Comparison of ENCODE assay signal across 1 cellular context in genomic region chr10:24811906-24812305, GRCh38.
TF ChIP-seq lines count a peak whose summit lies in the region.

No MANE protein-coding gene starts in this region.

TF ChIP-seq in HepG2, 621 proteins besides CTCF, POLR2A, EP300 and RAD21 (continued from another document):
- TF ChIP-seq ZNF512B (CRISPR knock-in tag; IDR thresholded peaks at IDR 0.05; ENCODE audit: borderline replicate concordance) (no peak), ZNF709 (CRISPR knock-in tag; IDR thresholded peaks at IDR 0.05) (no peak), SSRP1 (CRISPR knock-in tag; IDR thresholded peaks at IDR 0.05) (no peak), MAFK (conservative IDR thresholded peaks at IDR 0.05 in 1 of 2, IDR thresholded peaks at IDR 0.05 in 1 of 2; ENCODE audit: low read length in 2 of 2) (no peak), ZBTB37 (CRISPR knock-in tag; IDR thresholded peaks at IDR 0.05) (no peak), ZNF337 (CRISPR knock-in tag; IDR thresholded peaks at IDR 0.05; ENCODE audit: borderline replicate concordance, low read depth) (no peak), ZNF430 (CRISPR knock-in tag; IDR thresholded peaks at IDR 0.05) (no peak), TFE3 (CRISPR knock-in tag; IDR thresholded peaks at IDR 0.05) (no peak), PHB2 (IDR thresholded peaks at IDR 0.05; ENCODE audit: partially characterized antibody) (no peak), HINFP (CRISPR knock-in tag; IDR thresholded peaks at IDR 0.05; ENCODE audit: low read depth) (no peak), ELF3 (CRISPR knock-in tag; IDR thresholded peaks at IDR 0.05) (0 out of 2 replicates have a peak, but pooled peaks have one; percentile 12), ZNF138 (CRISPR knock-in tag; IDR thresholded peaks at IDR 0.05; ENCODE audit: low read depth) (no peak), FUBP1 (CRISPR knock-in tag; IDR thresholded peaks at IDR 0.05; ENCODE audit: borderline replicate concordance) (no peak), PATZ1 (CRISPR knock-in tag; IDR thresholded peaks at IDR 0.05) (no peak), SOX6 (IDR thresholded peaks at IDR 0.05) (no peak), SOX6 (CRISPR knock-in tag; IDR thresholded peaks at IDR 0.05) (peak; percentile 29; the same call in 1 of the 2 replicates), FOXA1 (IDR thresholded peaks at IDR 0.05) (no peak), FOXA1 (CRISPR knock-in tag; IDR thresholded peaks at IDR 0.05) (0 out of 2 replicates have a peak, but pooled peaks have one; percentile 15), MTF2 (CRISPR knock-in tag; IDR thresholded peaks at IDR 0.05; ENCODE audit: borderline replicate concordance) (no peak), SOX13 (IDR thresholded peaks at IDR 0.05) (no peak), SOX13 (CRISPR knock-in tag; conservative IDR thresholded peaks at IDR 0.05 in 1 of 2, IDR thresholded peaks at IDR 0.05 in 1 of 2) (peak in 1 of 2 experiments; percentile 77; a peak in 2 of 4 replicates), SALL1 (CRISPR knock-in tag; IDR thresholded peaks at IDR 0.05) (peak; percentile 25; the same call in 1 of the 2 replicates), FOXP4 (CRISPR knock-in tag; IDR thresholded peaks at IDR 0.05) (0 out of 2 replicates have a peak, but pooled peaks have one; percentile 40), ZFX (CRISPR knock-in tag; IDR thresholded peaks at IDR 0.05; ENCODE audit: low read depth) (peak; percentile 63)
